In genomic region chr15:29472901-29473423, GRCh38 we compare ENCODE assay signal across 27 cellular contexts.
"Had no signal": no experiment of that assay in that cellular context is flagged by ENCODE, and none has a peak within 500 bp of the region (broad histone marks: within the 10 kb centered on the region; RNA-seq: fewer than 3 reads in every experiment).

No MANE protein-coding gene starts in this region.

- H3K4me1 Mint-ChIP-seq: activated CD4-positive, alpha-beta memory T cell treated with anti-CD3 and anti-CD28 coated beads, Interleukin-2, amount 10 ng/mL, durations not matched to agents 7 days and 5 days; activated CD4-positive, alpha-beta T cell treated with anti-CD3 and anti-CD28 coated beads for 36 hours; activated naive CD4-positive, alpha-beta T cell treated with anti-CD3 and anti-CD28 coated beads, Interleukin-2, amount 10 ng/mL, durations not matched to agents 7 days and 5 days; activated naive CD8-positive, alpha-beta T cell treated with anti-CD3 and anti-CD28 coated beads for 36 hours; activated T-helper 17 cell treated with anti-CD3 and anti-CD28 coated beads, Interleukin-2, amount 50 U/mL, for 72 hours; IgD-negative memory B cell had no signal

- DNase-seq: activated CD4-positive, alpha-beta memory T cell treated with anti-CD3 and anti-CD28 coated beads, Interleukin-2, amount 10 ng/mL, durations not matched to agents 7 days and 5 days; activated CD4-positive, alpha-beta T cell treated with anti-CD3 and anti-CD28 coated beads for 36 hours; activated CD4-positive, alpha-beta T cell treated with anti-CD3 and anti-CD28 coated beads, Interleukin-2, amount 50 U/mL, for 1 hour; activated gamma-delta T cell; activated naive CD4-positive, alpha-beta T cell treated with anti-CD3 and anti-CD28 coated beads, Interleukin-2, amount 10 ng/mL, durations not matched to agents 7 days and 5 days; activated naive CD8-positive, alpha-beta T cell treated with anti-CD3 and anti-CD28 coated beads for 36 hours; activated T-cell treated with anti-CD3 and anti-CD28 coated beads for 4 hours; activated T-cell treated with anti-CD3 and anti-CD28 coated beads, Interleukin-2, amount 50 U/mL, for 48 hours; KG1; NCI-H1048; NCI-H146; NCI-H187 treated with DMSO at 0.1 percent for 48 hours; NCI-H2081 treated with DMSO at 0.1 percent for 48 hours; NCI-H446; NCI-H526; NCI-H774; NK-92 treated with Interleukin-12 subunit alpha and Interleukin-12 subunit beta, amount 100 ng/mL, for 24 hours; OCI-M1; Peyer's patch; Right ventricle myocardium superior; T-helper 9 cell had no signal

- H3K4me3 ChIP-seq: Peyer's patch, SJSA1 had no signal

- H3K9me3 ChIP-seq: Peyer's patch, SJSA1 had no signal

- H3K27me3 ChIP-seq: Peyer's patch, SJSA1 had no signal

- H3K27ac ChIP-seq: Peyer's patch, RWPE1, SJSA1 had no signal

- H3K4me3 Mint-ChIP-seq: activated CD4-positive, alpha-beta memory T cell treated with anti-CD3 and anti-CD28 coated beads, Interleukin-2, amount 10 ng/mL, durations not matched to agents 7 days and 5 days; activated CD4-positive, alpha-beta T cell treated with anti-CD3 and anti-CD28 coated beads for 36 hours; activated naive CD4-positive, alpha-beta T cell treated with anti-CD3 and anti-CD28 coated beads, Interleukin-2, amount 10 ng/mL, durations not matched to agents 7 days and 5 days; activated naive CD8-positive, alpha-beta T cell treated with anti-CD3 and anti-CD28 coated beads for 36 hours; activated T-helper 17 cell treated with anti-CD3 and anti-CD28 coated beads, Interleukin-2, amount 50 U/mL, for 72 hours; IgD-negative memory B cell; T-helper 1 cell treated with Interleukin-12 subunit alpha and Interleukin-12 subunit beta and Interleukin-4 antibody, amounts not matched to agents 30 μg/mL and 1 μg/mL, for 36 hours had no signal

- H3K36me3 Mint-ChIP-seq: activated naive CD4-positive, alpha-beta T cell treated with anti-CD3 and anti-CD28 coated beads, Interleukin-2, amount 10 ng/mL, durations not matched to agents 7 days and 5 days; activated naive CD8-positive, alpha-beta T cell treated with anti-CD3 and anti-CD28 coated beads for 36 hours; IgD-negative memory B cell had no signal

- H3K27me3 Mint-ChIP-seq: activated CD4-positive, alpha-beta memory T cell treated with anti-CD3 and anti-CD28 coated beads, Interleukin-2, amount 10 ng/mL, durations not matched to agents 7 days and 5 days; activated CD4-positive, alpha-beta T cell treated with anti-CD3 and anti-CD28 coated beads for 36 hours; activated naive CD4-positive, alpha-beta T cell treated with anti-CD3 and anti-CD28 coated beads, Interleukin-2, amount 10 ng/mL, durations not matched to agents 7 days and 5 days; activated naive CD8-positive, alpha-beta T cell treated with anti-CD3 and anti-CD28 coated beads for 36 hours; activated T-helper 17 cell treated with anti-CD3 and anti-CD28 coated beads, Interleukin-2, amount 50 U/mL, for 72 hours had no signal

- ATAC-seq: activated CD4-positive, alpha-beta T cell treated with anti-CD3 and anti-CD28 coated beads for 36 hours; activated T-helper 17 cell treated with anti-CD3 and anti-CD28 coated beads, Interleukin-2, amount 50 U/mL, for 72 hours; SK-N-SH treated with all-trans-retinoic acid at 6 μM for 48 hours had no signal

- H3K36me3 ChIP-seq: Peyer's patch, SJSA1 had no signal

- H3K27ac Mint-ChIP-seq: activated CD4-positive, alpha-beta memory T cell treated with anti-CD3 and anti-CD28 coated beads, Interleukin-2, amount 10 ng/mL, durations not matched to agents 7 days and 5 days; activated CD4-positive, alpha-beta T cell treated with anti-CD3 and anti-CD28 coated beads for 36 hours; activated naive CD4-positive, alpha-beta T cell treated with anti-CD3 and anti-CD28 coated beads, Interleukin-2, amount 10 ng/mL, durations not matched to agents 7 days and 5 days; activated naive CD8-positive, alpha-beta T cell treated with anti-CD3 and anti-CD28 coated beads for 36 hours; activated T-helper 17 cell treated with anti-CD3 and anti-CD28 coated beads, Interleukin-2, amount 50 U/mL, for 72 hours; IgD-negative memory B cell; T-helper 1 cell treated with Interleukin-12 subunit alpha and Interleukin-12 subunit beta and Interleukin-4 antibody, amounts not matched to agents 30 μg/mL and 1 μg/mL, for 36 hours had no signal

- H3K4me1 ChIP-seq: Peyer's patch, SJSA1 had no signal
